1 cellular context compared by ENCODE assay signal in the genomic region with DNA sequence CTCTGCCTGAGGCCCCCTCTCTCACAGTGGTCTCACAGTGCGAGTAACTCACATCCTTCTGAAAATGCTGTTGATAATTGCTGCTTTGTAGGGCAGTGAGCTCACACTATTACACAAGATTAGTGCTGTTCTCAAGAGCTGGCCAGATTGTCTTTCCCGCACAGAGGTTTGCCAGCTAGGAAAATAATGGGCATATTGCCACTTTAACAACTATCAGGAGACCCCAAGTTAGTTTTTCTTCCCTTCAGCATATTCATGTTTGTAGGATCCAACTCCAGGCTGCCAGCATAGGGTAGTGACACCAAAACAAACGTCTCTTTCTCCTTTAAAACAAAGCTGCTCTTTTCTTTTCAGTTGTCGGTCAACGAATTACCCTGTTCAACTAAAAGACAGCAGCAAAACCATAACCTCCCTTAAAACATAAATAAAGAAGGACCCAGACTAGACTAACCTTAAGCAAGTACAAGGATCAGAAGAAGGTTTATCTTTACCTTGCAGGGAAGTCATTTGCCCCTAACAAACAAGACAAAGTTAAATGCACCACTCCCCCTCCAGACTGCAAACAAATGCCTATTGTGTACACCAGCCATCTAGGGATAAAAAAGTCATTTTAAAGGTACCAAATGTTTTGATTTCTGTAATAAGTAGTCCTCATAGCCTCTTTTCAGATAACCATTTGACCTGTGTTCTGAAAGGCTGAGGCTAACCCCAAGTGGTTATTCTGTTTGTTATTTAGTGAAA.
TF ChIP-seq lines count a peak whose summit lies in the region.

No MANE protein-coding gene starts in this region.

TF ChIP-seq in WTC11, 78 proteins besides CTCF, POLR2A, EP300 and RAD21 (continued from another document):
- TF ChIP-seq, protein P1, sequence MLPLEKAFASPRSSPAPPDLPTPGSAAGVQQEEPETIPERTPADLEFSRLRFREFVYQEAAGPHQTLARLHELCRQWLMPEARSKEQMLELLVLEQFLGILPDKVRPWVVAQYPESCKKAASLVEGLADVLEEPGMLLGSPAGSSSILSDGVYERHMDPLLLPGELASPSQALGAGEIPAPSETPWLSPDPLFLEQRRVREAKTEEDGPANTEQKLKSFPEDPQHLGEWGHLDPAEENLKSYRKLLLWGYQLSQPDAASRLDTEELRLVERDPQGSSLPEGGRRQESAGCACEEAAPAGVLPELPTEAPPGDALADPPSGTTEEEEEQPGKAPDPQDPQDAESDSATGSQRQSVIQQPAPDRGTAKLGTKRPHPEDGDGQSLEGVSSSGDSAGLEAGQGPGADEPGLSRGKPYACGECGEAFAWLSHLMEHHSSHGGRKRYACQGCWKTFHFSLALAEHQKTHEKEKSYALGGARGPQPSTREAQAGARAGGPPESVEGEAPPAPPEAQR (CRISPR knock-in tag; IDR thresholded peaks at IDR 0.05), result no peak
